1 cellular context compared by ENCODE assay signal in the genomic region with DNA sequence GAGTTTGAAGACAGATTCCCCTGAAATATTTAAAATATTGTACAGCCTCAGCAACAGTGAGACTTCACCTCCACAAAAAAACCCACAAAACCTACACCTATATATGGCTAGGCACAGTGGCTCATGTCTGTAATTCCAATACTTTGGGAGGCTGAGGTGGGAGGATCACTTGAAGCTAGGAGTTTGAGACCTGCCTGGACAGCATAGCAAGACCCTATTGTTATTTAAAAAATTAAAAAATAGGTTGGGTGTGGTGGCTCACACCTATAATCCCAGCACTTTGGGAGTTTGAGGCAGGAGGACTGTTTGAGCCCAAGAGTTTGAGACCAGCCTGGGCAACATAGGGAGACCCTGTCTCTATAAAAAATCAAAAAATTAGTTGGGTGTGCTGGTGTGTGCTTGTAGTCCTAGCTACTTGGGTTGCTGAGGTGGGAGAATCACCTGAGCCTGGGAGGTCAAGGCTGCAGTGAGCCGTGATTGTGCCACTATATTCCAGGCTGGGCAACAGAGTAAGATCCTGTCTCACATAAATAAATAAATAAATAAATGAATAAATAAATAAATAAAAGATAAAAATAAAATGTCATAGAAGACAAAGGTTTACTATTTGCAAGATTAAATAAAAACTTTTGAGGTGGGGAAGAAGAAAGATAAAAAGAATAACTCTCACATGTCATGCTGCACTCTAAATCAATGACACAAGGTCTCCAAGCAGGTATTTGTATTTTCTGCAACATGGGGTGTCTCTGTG.
A peak's percentile ranks its signal among the peaks of the same experiment; 100 is the strongest.
TF ChIP-seq lines count a peak whose summit lies in the region.

No MANE protein-coding gene starts in this region.

TF ChIP-seq in HEK293, 187 proteins besides CTCF, POLR2A, EP300 and RAD21 (continued from another document):
- TF ChIP-seq, protein P1, sequence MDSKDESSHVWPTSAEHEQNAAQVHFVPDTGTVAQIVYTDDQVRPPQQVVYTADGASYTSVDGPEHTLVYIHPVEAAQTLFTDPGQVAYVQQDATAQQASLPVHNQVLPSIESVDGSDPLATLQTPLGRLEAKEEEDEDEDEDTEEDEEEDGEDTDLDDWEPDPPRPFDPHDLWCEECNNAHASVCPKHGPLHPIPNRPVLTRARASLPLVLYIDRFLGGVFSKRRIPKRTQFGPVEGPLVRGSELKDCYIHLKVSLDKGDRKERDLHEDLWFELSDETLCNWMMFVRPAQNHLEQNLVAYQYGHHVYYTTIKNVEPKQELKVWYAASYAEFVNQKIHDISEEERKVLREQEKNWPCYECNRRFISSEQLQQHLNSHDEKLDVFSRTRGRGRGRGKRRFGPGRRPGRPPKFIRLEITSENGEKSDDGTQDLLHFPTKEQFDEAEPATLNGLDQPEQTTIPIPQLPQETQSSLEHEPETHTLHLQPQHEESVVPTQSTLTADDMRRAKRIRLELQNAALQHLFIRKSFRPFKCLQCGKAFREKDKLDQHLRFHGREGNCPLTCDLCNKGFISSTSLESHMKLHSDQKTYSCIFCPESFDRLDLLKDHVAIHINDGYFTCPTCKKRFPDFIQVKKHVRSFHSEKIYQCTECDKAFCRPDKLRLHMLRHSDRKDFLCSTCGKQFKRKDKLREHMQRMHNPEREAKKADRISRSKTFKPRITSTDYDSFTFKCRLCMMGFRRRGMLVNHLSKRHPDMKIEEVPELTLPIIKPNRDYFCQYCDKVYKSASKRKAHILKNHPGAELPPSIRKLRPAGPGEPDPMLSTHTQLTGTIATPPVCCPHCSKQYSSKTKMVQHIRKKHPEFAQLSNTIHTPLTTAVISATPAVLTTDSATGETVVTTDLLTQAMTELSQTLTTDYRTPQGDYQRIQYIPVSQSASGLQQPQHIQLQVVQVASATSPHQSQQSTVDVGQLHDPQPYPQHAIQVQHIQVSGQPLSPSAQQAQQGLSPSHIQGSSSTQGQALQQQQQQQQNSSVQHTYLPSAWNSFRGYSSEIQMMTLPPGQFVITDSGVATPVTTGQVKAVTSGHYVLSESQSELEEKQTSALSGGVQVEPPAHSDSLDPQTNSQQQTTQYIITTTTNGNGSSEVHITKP (tag by site-specific recombination; IDR thresholded peaks at IDR 0.05): no peak
- TF ChIP-seq ZNF223 (tag by site-specific recombination; IDR thresholded peaks at IDR 0.05) (no peak), ZNF341 (tag by site-specific recombination; IDR thresholded peaks at IDR 0.05; ENCODE audit: low read depth) (0 out of 2 replicates have a peak, but pooled peaks have one; percentile 17), GLIS2 (tag by site-specific recombination; IDR thresholded peaks at IDR 0.05) (no peak), ZNF707 (tag by site-specific recombination; IDR thresholded peaks at IDR 0.05) (no peak), ZNF433 (tag by site-specific recombination; IDR thresholded peaks at IDR 0.05; ENCODE audit: low read depth) (peak; percentile 35; the same call in 1 of the 2 replicates), ZNF266 (tag by site-specific recombination; IDR thresholded peaks at IDR 0.05; ENCODE audit: low read depth) (no peak), ZNF114 (tag by site-specific recombination; IDR thresholded peaks at IDR 0.05) (no peak), MZF1 (tag by site-specific recombination; IDR thresholded peaks at IDR 0.05; ENCODE audit: borderline replicate concordance) (no peak), ZNF747 (tag by site-specific recombination; IDR thresholded peaks at IDR 0.05) (no peak)
- TF ChIP-seq, protein P2, sequence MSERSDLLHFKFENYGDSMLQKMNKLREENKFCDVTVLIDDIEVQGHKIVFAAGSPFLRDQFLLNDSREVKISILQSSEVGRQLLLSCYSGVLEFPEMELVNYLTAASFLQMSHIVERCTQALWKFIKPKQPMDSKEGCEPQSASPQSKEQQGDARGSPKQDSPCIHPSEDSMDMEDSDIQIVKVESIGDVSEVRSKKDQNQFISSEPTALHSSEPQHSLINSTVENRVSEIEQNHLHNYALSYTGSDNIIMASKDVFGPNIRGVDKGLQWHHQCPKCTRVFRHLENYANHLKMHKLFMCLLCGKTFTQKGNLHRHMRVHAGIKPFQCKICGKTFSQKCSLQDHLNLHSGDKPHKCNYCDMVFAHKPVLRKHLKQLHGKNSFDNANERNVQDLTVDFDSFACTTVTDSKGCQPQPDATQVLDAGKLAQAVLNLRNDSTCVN (tag by site-specific recombination; optimal IDR thresholded peaks at IDR 0.05): no peak
TF ChIP-seq in HEK293: peak in this region for 20.
